In the genomic region with DNA sequence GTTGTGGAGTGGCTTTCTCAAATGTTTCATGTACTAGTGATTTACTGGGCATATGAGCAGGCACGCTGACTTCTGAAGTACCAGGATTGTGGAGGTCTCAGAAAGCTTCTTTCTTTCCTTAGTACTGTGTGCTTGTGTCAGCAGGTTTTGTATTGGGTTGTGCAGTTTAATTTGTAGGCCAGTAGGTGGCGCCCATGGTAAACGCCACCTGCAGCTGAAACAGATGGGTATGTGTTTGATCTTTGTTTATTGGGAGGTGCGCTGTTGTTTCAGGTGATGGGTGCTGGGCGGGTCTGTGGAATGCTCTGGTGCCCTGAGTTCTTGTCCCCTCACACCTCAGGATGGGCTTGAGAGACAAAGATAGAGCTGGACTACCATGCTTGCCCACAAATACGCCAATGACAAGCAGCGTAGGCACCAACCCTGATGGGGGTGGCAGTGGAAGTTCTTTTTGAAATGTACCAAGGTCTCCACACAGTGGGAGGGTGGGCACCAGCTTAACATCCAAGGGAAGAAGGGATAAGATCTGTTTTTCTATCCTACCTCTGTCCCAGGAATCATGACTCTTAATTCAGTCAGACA, we compare ENCODE assay signal across 8 cellular contexts.
DNase-seq lines count a peak whose midpoint lies in the region; ATAC-seq and TF ChIP-seq lines count a peak whose summit lies in the region.

No MANE protein-coding gene starts in this region.

- H3K4me3 ChIP-seq in mucosa of descending colon: no peak overlapping the region

- peak; percentile 31 for TF ChIP-seq CTCF in mucosa of descending colon (IDR thresholded peaks at IDR 0.05)

- peak; percentile 45 for DNase-seq in EH (ENCODE audit: low read depth)
- DNase-seq in GM19240 (ENCODE audit: insufficient read length, low spot score): peak; percentile 1
- peak; percentile 7 for DNase-seq in NCI-H524 treated with DMSO at 0.1 percent for 48 hours (lab: John Stamatoyannopoulos, UW)
- peak; percentile 5 for DNase-seq in central memory CD4-positive, alpha-beta T cell
- peak in 1 of 3 donors; percentile 5 for DNase-seq in mucosa of descending colon
- no peak for DNase-seq in stimulated activated CD4-positive, alpha-beta T cell treated with anti-CD3 and anti-CD28 coated beads, Interleukin-4, amount 100 ng/mL, for 1 hour
- DNase-seq in NCI-H187 (lab: John Stamatoyannopoulos, UW): no peak

- no peaks in the 10 kb centered on the region for H3K36me3 ChIP-seq in mucosa of descending colon (ENCODE audit: low read depth)

- intact Hi-C loops in mucosa of descending colon (cut with DNase I, micrococcal nuclease): no loop called here

- H3K4me1 ChIP-seq in mucosa of descending colon (ENCODE audit: low read depth): no peaks in the 10 kb centered on the region

- no peaks in the 10 kb centered on the region for H3K9me3 ChIP-seq in mucosa of descending colon

- ATAC-seq in HG03139 (IDR thresholded peaks at IDR 0.05; ENCODE audit: unreplicated experiment) (peak; percentile 56), mucosa of descending colon (peak; percentile 91)

Comparison
In these comparisons a context has a peak if more than half of its experiments do, and no peak if none do; other contexts are left out.
1. DNase-seq: peak in EH (single experiment), GM19240 (single experiment), NCI-H524 treated with DMSO at 0.1 percent for 48 hours (single experiment) and central memory CD4-positive, alpha-beta T cell (single experiment); none in stimulated activated CD4-positive, alpha-beta T cell treated with anti-CD3 and anti-CD28 coated beads, Interleukin-4, amount 100 ng/mL, for 1 hour (single experiment) and NCI-H187 (0 of 2).